In genomic region chr5:138064526-138064925, GRCh38 we compare ENCODE assay signal across 22 cellular contexts. TPM values are rescaled to one million over a fixed set of nuclear protein-coding genes. Genes with fewer than 3 reads are reported as not detected.
"Had no signal": no experiment of that assay in that cellular context is flagged by ENCODE, and none has a peak within 500 bp of the region (broad histone marks: within the 10 kb centered on the region; RNA-seq: fewer than 3 reads in every experiment).

No MANE protein-coding gene starts in this region.

- H3K9me3 Mint-ChIP-seq: activated naive CD4-positive, alpha-beta T cell treated with anti-CD3 and anti-CD28 coated beads, Interleukin-2, amount 10 ng/mL, durations not matched to agents 7 days and 5 days; activated T-helper 2 cell treated with anti-CD3 and anti-CD28 coated beads, Interferon-gamma antibody, Interleukin-2, Interleukin-4, amounts not matched to agents 10 μg/mL and 5 μg/mL and 100 μg/mL, durations not matched to agents 14 hours and 24 hours and 36 hours; natural killer cell had no signal

- H3K4me3 ChIP-seq: hepatocyte, left lung, psoas muscle, sigmoid colon, transverse colon had no signal

- H3K27me3 ChIP-seq: hepatocyte, left lung, sigmoid colon, transverse colon had no signal

- H3K4me1 ChIP-seq: left lung, psoas muscle, sigmoid colon, transverse colon had no signal

- H3K36me3 ChIP-seq: left lung, sigmoid colon, transverse colon had no signal

- H2AFZ ChIP-seq: hepatocyte had no signal

- H3K4me3 Mint-ChIP-seq: activated naive CD4-positive, alpha-beta T cell treated with anti-CD3 and anti-CD28 coated beads, Interleukin-2, amount 10 ng/mL, durations not matched to agents 7 days and 5 days; natural killer cell had no signal

- ATAC-seq: left lung, natural killer cell, psoas muscle had no signal

- H3K36me3 Mint-ChIP-seq: activated naive CD4-positive, alpha-beta T cell treated with anti-CD3 and anti-CD28 coated beads, Interleukin-2, amount 10 ng/mL, durations not matched to agents 7 days and 5 days; natural killer cell had no signal

- H3K27ac Mint-ChIP-seq: activated naive CD4-positive, alpha-beta T cell treated with anti-CD3 and anti-CD28 coated beads, Interleukin-2, amount 10 ng/mL, durations not matched to agents 7 days and 5 days; activated T-helper 2 cell treated with anti-CD3 and anti-CD28 coated beads, Interferon-gamma antibody, Interleukin-2, Interleukin-4, amounts not matched to agents 10 μg/mL and 5 μg/mL and 100 μg/mL, durations not matched to agents 14 hours and 24 hours and 36 hours; natural killer cell had no signal

- H3K79me2 ChIP-seq: hepatocyte had no signal

- H3K4me2 ChIP-seq: hepatocyte had no signal

- H3K27me3 Mint-ChIP-seq: activated naive CD4-positive, alpha-beta T cell treated with anti-CD3 and anti-CD28 coated beads, Interleukin-2, amount 10 ng/mL, durations not matched to agents 7 days and 5 days had no signal

- H3K27ac ChIP-seq: hepatocyte, left lung, psoas muscle, sigmoid colon, transverse colon had no signal

- DNase-seq: activated CD4-positive, alpha-beta T cell treated with anti-CD3 and anti-CD28 coated beads, Interleukin-2, amount 50 U/mL, for 4 hours; activated CD4-positive, CD25-positive, alpha-beta regulatory T cell treated with anti-CD3 and anti-CD28 coated beads, Interleukin-2, amount 50 U/mL, for 72 hours; activated naive CD4-positive, alpha-beta T cell treated with anti-CD3 and anti-CD28 coated beads, Interleukin-2, amount 10 ng/mL, durations not matched to agents 7 days and 5 days; activated T-cell treated with anti-CD3 and anti-CD28 coated beads, Interleukin-2, amount 50 U/mL, for 1 hour; caudate nucleus; cortex of kidney; effector CD8-positive, alpha-beta T cell; left lung; mesenchymal stem cell; natural killer cell; occipital lobe; psoas muscle; sigmoid colon; stimulated activated CD4-positive, alpha-beta T cell treated with anti-CD3 and anti-CD28 coated beads, Interleukin-2, amount 100 ng/mL, for 48 hours; stimulated activated naive CD4-positive, alpha-beta T cell; T-helper 9 cell; transverse colon had no signal

RNA-seq across cellular contexts. Expression of gene WNT8A, which starts 19.3 kb away (rescaled TPM):
- total RNA-seq: activated T-helper 2 cell treated with anti-CD3 and anti-CD28 coated beads, Interferon-gamma antibody, Interleukin-2, Interleukin-4, amounts not matched to agents 10 μg/mL and 5 μg/mL and 100 μg/mL, durations not matched to agents 14 hours and 24 hours and 36 hours; fibroblast of lung; hepatocyte; left lung; natural killer cell; occipital lobe; psoas muscle; sigmoid colon; transverse colon had no signal
- polyA plus RNA-seq: adipose tissue, fibroblast of lung, hepatocyte, keratinocyte, psoas muscle, sigmoid colon had no signal
